In genomic region chr6:147204060-147204785, GRCh38 we compare ENCODE assay signal across 9 cellular contexts. TPM values are rescaled to one million over a fixed set of nuclear protein-coding genes. Genes with fewer than 3 reads are reported as not detected.
DNase-seq lines count a peak whose midpoint lies in the region; ATAC-seq, FAIRE-seq and TF ChIP-seq lines count a peak whose summit lies in the region.
"Had no signal": no experiment of that assay in that cellular context is flagged by ENCODE, and none has a peak within 500 bp of the region (broad histone marks: within the 10 kb centered on the region; RNA-seq: fewer than 3 reads in every experiment).

STXBP5 (plus strand) TSS chr6:147204417; CDS start chr6:147204533, 116 bp downstream.

- H3K4me1 Mint-ChIP-seq in CD4-positive, alpha-beta T cell (ENCODE audit: low read depth), result peaks cover 47% of the 10 kb centered on the region
- peaks cover 27% of the 10 kb centered on the region for H3K4me1 Mint-ChIP-seq in activated naive CD8-positive, alpha-beta T cell treated with anti-CD3 and anti-CD28 coated beads for 36 hours

- peak within 1 kb of the TSS; percentile 95 for H3K27ac Mint-ChIP-seq in CD4-positive, alpha-beta T cell
- H3K27ac Mint-ChIP-seq in activated naive CD8-positive, alpha-beta T cell treated with anti-CD3 and anti-CD28 coated beads for 36 hours, result peak within 1 kb of the TSS; percentile 97

- no peaks in the 10 kb centered on the region for H3K36me3 ChIP-seq in pancreas
- H3K36me3 ChIP-seq in vagina, result no peaks in the 10 kb centered on the region

- peak; percentile 9 for ATAC-seq in CD4-positive, alpha-beta T cell (ENCODE audit: poor library complexity)
- ATAC-seq in GM19351 (IDR thresholded peaks at IDR 0.05; ENCODE audit: unreplicated experiment) (peak; percentile 25), HG03457 (IDR thresholded peaks at IDR 0.05; ENCODE audit: unreplicated experiment) (peak; percentile 25), Right ventricle myocardium superior (ENCODE audit: poor library complexity) (peak; percentile 22), pancreas (peak; percentile 9 to 39 (median 20))

- H3K9me3 Mint-ChIP-seq in CD4-positive, alpha-beta T cell, result no peaks in the 10 kb centered on the region
- no peaks in the 10 kb centered on the region for H3K9me3 Mint-ChIP-seq in activated naive CD8-positive, alpha-beta T cell treated with anti-CD3 and anti-CD28 coated beads for 36 hours

- H3K4me1 ChIP-seq in pancreas, result peaks cover 8 to 24% (median 23%) of the 10 kb centered on the region in 3 donors
- H3K4me1 ChIP-seq in vagina, result peaks cover 7% of the 10 kb centered on the region

- POLR2A ChIA-PET in CD4-positive, alpha-beta T cell (lab: Charles Lee), result interaction anchor here (0.7 to 3.4 kb wide), 9 partner anchors 9 to 1469 kb away, joined by 3 to 19 read pairs (median 3); partner anchors contain the start of gene EPM2A

- in situ Hi-C loops in SK-MEL-5 (cut with HindIII; ENCODE audit: low pct_unique_long_range_greater_than_20kb, low sequenced_read_pairs), result loop anchor here (25.0 kb wide), 1 partner anchor 292 kb away; no protein-coding TSS in a partner anchor

- TF ChIP-seq CTCF in CD4-positive, alpha-beta T cell (IDR thresholded peaks at IDR 0.05), result no peak
- TF ChIP-seq CTCF in pancreas (IDR thresholded peaks at IDR 0.05), result no peak
- TF ChIP-seq CTCF in vagina (IDR thresholded peaks at IDR 0.05), result no peak

- H3K4me3 ChIP-seq in pancreas (peak within 1 kb of the TSS; percentile 66 to 85 (median 82)), vagina (peak within 1 kb of the TSS; percentile 66 to 70)

- H3K4me3 Mint-ChIP-seq in CD4-positive, alpha-beta T cell, result peak within 1 kb of the TSS; percentile 94
- H3K4me3 Mint-ChIP-seq in activated naive CD8-positive, alpha-beta T cell treated with anti-CD3 and anti-CD28 coated beads for 36 hours, result peak within 1 kb of the TSS; percentile 86

- intact Hi-C loops in CD4-positive, alpha-beta T cell (cut with DNase I, micrococcal nuclease), result loop anchor here (5.0 to 10.0 kb wide), 4 partner anchors 78 to 1389 kb away; partner anchors contain the start of genes FBXO30 (in 1 of the 2) and SHPRH (in 1 of the 2)
- intact Hi-C loops in Right ventricle myocardium superior (cut with DNase I), result no loop called here
- intact Hi-C loops in pancreas (cut with DNase I), result no loop called here
- intact Hi-C loops in vagina (cut with DNase I), result no loop called here

- no peaks in the 10 kb centered on the region for H3K27me3 Mint-ChIP-seq in CD4-positive, alpha-beta T cell
- H3K27me3 Mint-ChIP-seq in activated naive CD8-positive, alpha-beta T cell treated with anti-CD3 and anti-CD28 coated beads for 36 hours, result no peaks in the 10 kb centered on the region

- CTCF ChIA-PET in CD4-positive, alpha-beta T cell (lab: Charles Lee), result interaction anchor here (0.6 to 0.7 kb wide), 2 partner anchors 25 to 38 kb away, joined by 3 read pairs; no protein-coding TSS in a partner anchor

- H3K9me3 ChIP-seq in CD4-positive, alpha-beta T cell (ENCODE audit: control insufficient read depth, low read length), result no peaks in the 10 kb centered on the region
- no peaks in the 10 kb centered on the region for H3K9me3 ChIP-seq in pancreas
- no peaks in the 10 kb centered on the region for H3K9me3 ChIP-seq in vagina

- FAIRE-seq in pancreas (lab: Jason Lieb, UNC), result no peak
- FAIRE-seq: colon had no signal

- peak within 1 kb of the TSS; percentile 94 for H3K27ac ChIP-seq in CD4-positive, alpha-beta T cell (ENCODE audit: low read depth, low read length)
- H3K27ac ChIP-seq in pancreas (peak within 1 kb of the TSS; percentile 93 to 98 (median 97)), vagina (peak within 1 kb of the TSS; percentile 96)

- no peak for TF ChIP-seq POLR2A in vagina (IDR thresholded peaks at IDR 0.05)

- peaks cover 19% of the 10 kb centered on the region for H3K36me3 Mint-ChIP-seq in CD4-positive, alpha-beta T cell (ENCODE audit: low read depth)
- H3K36me3 Mint-ChIP-seq in activated naive CD8-positive, alpha-beta T cell treated with anti-CD3 and anti-CD28 coated beads for 36 hours, result peaks cover 3% of the 10 kb centered on the region

- 0% methylated on average over 28 to 85 of the region's 85 CpGs for WGBS in pancreas, 2 donors

- DNase-seq in CD4-positive, alpha-beta T cell, result peak; percentile 7 to 43 (median 23)
- peak; percentile 32 for DNase-seq in SK-MEL-5 (ENCODE audit: low read depth, low spot score)
- peak; percentile 47 for DNase-seq in activated naive CD8-positive, alpha-beta T cell treated with anti-CD3 and anti-CD28 coated beads for 36 hours
- DNase-seq in Right ventricle myocardium superior, result peak; percentile 70
- DNase-seq in pancreas, result peak; percentile 51 to 80 (median 64)
- no peak for DNase-seq in vagina (ENCODE audit: extremely low spot score in 2 of 2)

- no peaks in the 10 kb centered on the region for H3K27me3 ChIP-seq in CD4-positive, alpha-beta T cell (ENCODE audit: control insufficient read depth, insufficient read depth, low read length)
- H3K27me3 ChIP-seq in pancreas (no peaks in the 10 kb centered on the region), vagina (no peaks in the 10 kb centered on the region)

RNA-seq across cellular contexts. Expression of gene STXBP5, which starts in this region (rescaled TPM):
- total RNA-seq in CD4-positive, alpha-beta T cell, result 10 to 100 TPM; 21.0 to 22.5 TPM
- 24.1 and 39.9 TPM in 2 replicates for total RNA-seq in SK-MEL-5 (2014; rRNA removed; shearing (Covaris generic))
- polyA plus RNA-seq in SK-MEL-5 (2015; cell fraction: cytosol; rRNA removed), result 9.3 and 13.3 TPM in 2 replicates
- polyA plus RNA-seq in SK-MEL-5 (2015; cell fraction: nucleus; rRNA removed), result 25.3 and 28.3 TPM in 2 replicates
- total RNA-seq in activated naive CD8-positive, alpha-beta T cell treated with anti-CD3 and anti-CD28 coated beads for 36 hours, result 10 to 100 TPM; 11.9 to 14.2 TPM
- total RNA-seq in Right ventricle myocardium superior (13.0 TPM), pancreas (10 to 100 TPM; 20.0 to 25.8 (median 23.9) TPM), vagina (33.9 TPM)
- 10 to 100 TPM; 11.9 to 14.1 TPM for polyA plus RNA-seq in pancreas

Comparison
In these comparisons a context has a peak if more than half of its experiments do, and no peak if none do; other contexts are left out.
1. DNase-seq: peak in CD4-positive, alpha-beta T cell (10 of 10), SK-MEL-5 (single experiment), activated naive CD8-positive, alpha-beta T cell treated with anti-CD3 and anti-CD28 coated beads for 36 hours (single experiment), Right ventricle myocardium superior (single experiment) and pancreas (6 of 6); none in vagina (0 of 2).
2. intact Hi-C loops: an anchor here in CD4-positive, alpha-beta T cell (5.0 to 10.0 kb wide); none called in Right ventricle myocardium superior, pancreas and vagina.
3. Peak in every context shown above with its lines, with median percentiles within 50 percentile points of each other: ATAC-seq and H3K27ac ChIP-seq.